8 cellular contexts compared by ENCODE assay signal in genomic region chr14:76152333-76152681, GRCh38. TPM values are rescaled to one million over a fixed set of nuclear protein-coding genes. Genes with fewer than 3 reads are reported as not detected.
DNase-seq lines count a peak whose midpoint lies in the region; ATAC-seq and TF ChIP-seq lines count a peak whose summit lies in the region.

No MANE protein-coding gene starts in this region.

- H3K4me2 ChIP-seq in OCI-LY7 (ENCODE audit: low read length) = peak overlapping the region; percentile 92

- H3K4me1 ChIP-seq in OCI-LY7 (ENCODE audit: insufficient read depth, low read length, poor library complexity, severe bottlenecking) (peaks cover 53% of the 10 kb centered on the region), muscle layer of duodenum (ENCODE audit: control insufficient read depth in 1 of 2, insufficient read depth in 2 of 2, low read length in 2 of 2) (peaks cover 29 to 46% of the 10 kb centered on the region in 2 donors)

- POLR2A ChIA-PET in OCI-LY7 (lab: Charles Lee) = interaction anchor here (0.8 to 1.5 kb wide), 2 partner anchors 8 to 13 kb away, joined by 4 to 5 read pairs; no protein-coding TSS in a partner anchor

- H3K4me3 ChIP-seq in AG10803 (ENCODE audit: low read length) = peak overlapping the region; percentile 92
- peak overlapping the region; percentile 93 for H3K4me3 ChIP-seq in OCI-LY7 (ENCODE audit: low read depth, low read length, poor library complexity, severe bottlenecking)
- H3K4me3 ChIP-seq in epithelial cell of proximal tubule (ENCODE audit: low read depth, low read length) = peak overlapping the region; percentile 99
- H3K4me3 ChIP-seq in muscle layer of duodenum (ENCODE audit: low read depth in 1 of 2, low read length in 2 of 2) = peak overlapping the region; percentile 84 to 88

- no peaks in the 10 kb centered on the region for H3K9me2 ChIP-seq in OCI-LY7 (ENCODE audit: insufficient read depth, low read length)

- peak; percentile 58 for ATAC-seq in GM18867 (IDR thresholded peaks at IDR 0.05; ENCODE audit: unreplicated experiment)
- ATAC-seq in HG03108 (IDR thresholded peaks at IDR 0.05; ENCODE audit: unreplicated experiment) = peak; percentile 81

- H4K20me1 ChIP-seq in OCI-LY7 (ENCODE audit: insufficient read depth, low read length) = peaks cover 35% of the 10 kb centered on the region

- no peaks in the 10 kb centered on the region for H3K27me3 ChIP-seq in muscle layer of duodenum (ENCODE audit: low read depth, low read length)

- peak overlapping the region; percentile 59; the same call in 1 of the 2 replicates for H2AFZ ChIP-seq in OCI-LY7 (ENCODE audit: low read length)

- intact Hi-C loops in OCI-LY7 (cut with micrococcal nuclease; ENCODE audit: unreplicated experiment) = no loop called here

- H3K36me3 ChIP-seq in OCI-LY7 (ENCODE audit: insufficient read depth, low read length) = peaks cover 33% of the 10 kb centered on the region
- peaks cover 8 to 14% of the 10 kb centered on the region in 2 donors for H3K36me3 ChIP-seq in muscle layer of duodenum (ENCODE audit: control insufficient read depth in 1 of 2, insufficient read depth in 2 of 2, low read length in 2 of 2)

- no TSS peak for BruUV-seq in OCI-LY7 (replicated peaks; lab: Mats Ljungman, UMichigan)

- DNase-seq in AG10803 (ENCODE audit: low read depth) (peak; percentile 85), OCI-LY7 (ENCODE audit: low spot score) (peak; percentile 73), activated T-cell treated with anti-CD3 and anti-CD28 coated beads for 4 hours (peak; percentile 42), epithelial cell of proximal tubule (ENCODE audit: low read depth) (no peak)
- peak; percentile 24 for DNase-seq in stimulated activated CD8-positive, alpha-beta memory T cell treated with anti-CD3 and anti-CD28 coated beads, Interleukin-7, amount 100 ng/mL, for 24 hours (ENCODE audit: low read depth)

- H3K27ac ChIP-seq in OCI-LY7 (ENCODE audit: low read depth, low read length, poor library complexity, severe bottlenecking) = peak overlapping the region; percentile 75
- peak overlapping the region; percentile 84 for H3K27ac ChIP-seq in muscle layer of duodenum (ENCODE audit: low read length)

- peaks cover 53% of the 10 kb centered on the region for H3K79me2 ChIP-seq in OCI-LY7 (ENCODE audit: insufficient read depth, low read depth, low read length)

- H3K9me3 ChIP-seq in OCI-LY7 (ENCODE audit: low read length) = 0 out of 2 replicates have a peak, but pooled peaks cover 5% of the 10 kb centered on the region
- no peaks in the 10 kb centered on the region for H3K9me3 ChIP-seq in muscle layer of duodenum (ENCODE audit: control insufficient read depth in 1 of 2, low read length in 2 of 2)

- TF ChIP-seq CTCF in AG10803 (conservative IDR thresholded peaks at IDR 0.05; ENCODE audit: low read length) = no peak
- TF ChIP-seq CTCF in OCI-LY7 (conservative IDR thresholded peaks at IDR 0.05; ENCODE audit: low read length) = no peak
- no peak for TF ChIP-seq CTCF in epithelial cell of proximal tubule (conservative IDR thresholded peaks at IDR 0.05; ENCODE audit: low read depth, low read length)

- CTCF ChIA-PET in OCI-LY7 (lab: Charles Lee; ENCODE audit: unreplicated experiment) = no interaction called here

RNA-seq across cellular contexts. Expression of gene GPATCH2L, which starts 0.6 kb away (rescaled TPM):
- 41.9 and 70.4 TPM in 2 replicates for total RNA-seq in OCI-LY7 (2014; rRNA removed; shearing (Covaris generic))
- total RNA-seq in OCI-LY7 (2022) = 59.0 and 67.2 TPM in 2 replicates
- 25.4 and 44.2 TPM in 2 replicates for total RNA-seq in epithelial cell of proximal tubule
